In the genomic region with DNA sequence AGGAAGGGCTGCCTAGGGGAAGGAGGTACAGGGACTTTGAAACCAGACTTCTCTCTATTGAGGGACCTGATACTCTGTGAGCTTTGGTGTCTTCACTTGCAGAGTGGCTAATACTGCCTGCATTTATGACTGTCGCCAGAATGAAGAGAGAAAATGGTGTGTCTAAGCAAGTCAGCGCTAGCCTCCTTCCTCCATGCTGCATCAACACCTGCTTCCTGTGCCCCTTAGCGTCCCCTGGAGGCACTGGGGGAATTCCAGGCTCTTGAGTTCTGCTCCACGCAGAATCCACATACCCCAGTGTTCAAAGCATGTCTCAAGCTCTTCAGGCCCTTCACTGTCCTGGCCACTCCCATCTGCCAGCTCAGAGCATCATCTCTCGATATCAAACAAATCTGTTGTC, we compare ENCODE assay signal across 14 cellular contexts.
DNase-seq lines count a peak whose midpoint lies in the region; ATAC-seq and TF ChIP-seq lines count a peak whose summit lies in the region.
"Had no signal": no experiment of that assay in that cellular context is flagged by ENCODE, and none has a peak within 500 bp of the region (broad histone marks: within the 10 kb centered on the region; RNA-seq: fewer than 3 reads in every experiment).

No MANE protein-coding gene starts in this region.

- no peak overlapping the region for H3K9ac ChIP-seq in BLaER1 treated with 17β-estradiol and CSF1 and Interleukin-3, amounts not matched to agents 10 nM and 100 nM

- H2AFZ ChIP-seq in OCI-LY7 (ENCODE audit: low read length), result peak overlapping the region; percentile 27; the same call in 1 of the 2 replicates

- POLR2A ChIA-PET in OCI-LY7 (lab: Charles Lee), result interaction anchor here (0.6 to 1.0 kb wide), 4 partner anchors 10 to 136 kb away, joined by 3 to 5 read pairs (median 3); no protein-coding TSS in a partner anchor

- peaks cover 12 to 31% (median 18%) of the 10 kb centered on the region in 10 experiments for H3K4me1 ChIP-seq in BLaER1 treated with 17β-estradiol and CSF1 and Interleukin-3, amounts not matched to agents 10 nM and 100 nM
- peaks cover 11% of the 10 kb centered on the region for H3K4me1 ChIP-seq in OCI-LY7 (ENCODE audit: insufficient read depth, low read length, poor library complexity, severe bottlenecking)

- peak overlapping the region; percentile 27 to 77 (median 51); a peak in 21 of 22 replicates for H3K4me2 ChIP-seq in BLaER1 treated with 17β-estradiol and CSF1 and Interleukin-3, amounts not matched to agents 10 nM and 100 nM
- H3K4me2 ChIP-seq in OCI-LY7 (ENCODE audit: low read length), result peak overlapping the region; percentile 6; the same call in 1 of the 2 replicates

- no peaks in the 10 kb centered on the region for H3K9me3 ChIP-seq in BLaER1 treated with 17β-estradiol and CSF1 and Interleukin-3, amounts not matched to agents 10 nM and 100 nM (replicated peaks in 1 of 11)
- H3K9me3 ChIP-seq in OCI-LY7 (ENCODE audit: low read length), result no peaks in the 10 kb centered on the region

- CTCF ChIA-PET in OCI-LY7 (lab: Charles Lee; ENCODE audit: unreplicated experiment), result no interaction called here

- H3K79me2 ChIP-seq in OCI-LY7 (ENCODE audit: insufficient read depth, low read depth, low read length), result no peaks in the 10 kb centered on the region

- H4K20me1 ChIP-seq in BLaER1 treated with 17β-estradiol and CSF1 and Interleukin-3, amounts not matched to agents 10 nM and 100 nM, result no peaks in the 10 kb centered on the region; a peak in 1 of 22 replicates
- no peaks in the 10 kb centered on the region for H4K20me1 ChIP-seq in OCI-LY7 (ENCODE audit: insufficient read depth, low read length)

- H3K27ac ChIP-seq in BLaER1 treated with 17β-estradiol and CSF1 and Interleukin-3, amounts not matched to agents 10 nM and 100 nM, result no peak overlapping the region
- H3K27ac ChIP-seq in OCI-LY7 (ENCODE audit: low read depth, low read length, poor library complexity, severe bottlenecking), result no peak overlapping the region

- no peaks in the 10 kb centered on the region for H3K9me2 ChIP-seq in OCI-LY7 (ENCODE audit: insufficient read depth, low read length)

- no TSS peak for BruUV-seq in OCI-LY7 (replicated peaks; lab: Mats Ljungman, UMichigan)

- peak; percentile 32 for DNase-seq in GM20000 (ENCODE audit: low spot score)
- DNase-seq in OCI-LY7 (ENCODE audit: low spot score), result peak; percentile 57
- peak; percentile 51 for DNase-seq in iPS-NIHi7 (ENCODE audit: extremely low spot score)
- DNase-seq in activated CD4-positive, alpha-beta T cell treated with anti-CD3 and anti-CD28 coated beads, Interleukin-2, amount 50 U/mL, for 4 hours, result no peak
- DNase-seq in pons (ENCODE audit: low spot score), result no peak
- DNase-seq: activated CD4-positive, alpha-beta T cell treated with anti-CD3 and anti-CD28 coated beads, Interleukin-2, amount 50 U/mL, for 1 hour; activated naive CD4-positive, alpha-beta T cell treated with Interleukin-2 at 50 U/mL for 16 hours; NCI-H1092 treated with DMSO at 0.1 percent for 48 hours; NCI-H524 treated with DMSO at 0.1 percent for 48 hours; stimulated activated CD8-positive, alpha-beta memory T cell treated with anti-CD3 and anti-CD28 coated beads, Interleukin-4, amount 100 ng/mL, for 48 hours had no signal

- no peaks in the 10 kb centered on the region for H3K27me3 ChIP-seq in BLaER1 treated with 17β-estradiol and CSF1 and Interleukin-3, amounts not matched to agents 10 nM and 100 nM

- H3K4me3 ChIP-seq in BLaER1 treated with 17β-estradiol and CSF1 and Interleukin-3, amounts not matched to agents 10 nM and 100 nM, result no peak overlapping the region
- no peak overlapping the region for H3K4me3 ChIP-seq in OCI-LY7 (ENCODE audit: low read depth, low read length, poor library complexity, severe bottlenecking)

- intact Hi-C loops in OCI-LY7 (cut with micrococcal nuclease; ENCODE audit: unreplicated experiment), result loop anchor here (2.0 kb wide), 1 partner anchor 137 kb away; no protein-coding TSS in a partner anchor

- no peak for TF ChIP-seq CTCF in GM20000 (IDR thresholded peaks at IDR 0.05; ENCODE audit: extremely low read depth, missing control alignments)
- TF ChIP-seq CTCF in OCI-LY7 (conservative IDR thresholded peaks at IDR 0.05; ENCODE audit: low read length), result peak; percentile 67

- no peaks in the 10 kb centered on the region for H3K36me3 ChIP-seq in BLaER1 treated with 17β-estradiol and CSF1 and Interleukin-3, amounts not matched to agents 10 nM and 100 nM
- no peaks in the 10 kb centered on the region for H3K36me3 ChIP-seq in OCI-LY7 (ENCODE audit: insufficient read depth, low read length)

- ATAC-seq in GM18498 (IDR thresholded peaks at IDR 0.05; ENCODE audit: unreplicated experiment) (no peak), GM21515 (IDR thresholded peaks at IDR 0.05; ENCODE audit: unreplicated experiment) (no peak)
- ATAC-seq: SK-N-SH treated with all-trans-retinoic acid at 6 μM for 48 hours had no signal

Comparison
In these comparisons a context has a peak if more than half of its experiments do, and no peak if none do; other contexts are left out.
1. DNase-seq: peak in GM20000 (single experiment), OCI-LY7 (single experiment) and iPS-NIHi7 (single experiment); none in activated CD4-positive, alpha-beta T cell treated with anti-CD3 and anti-CD28 coated beads, Interleukin-2, amount 50 U/mL, for 4 hours (0 of 2) and pons (single experiment).